ENCODE assay signal across 1 cellular context in the genomic region with DNA sequence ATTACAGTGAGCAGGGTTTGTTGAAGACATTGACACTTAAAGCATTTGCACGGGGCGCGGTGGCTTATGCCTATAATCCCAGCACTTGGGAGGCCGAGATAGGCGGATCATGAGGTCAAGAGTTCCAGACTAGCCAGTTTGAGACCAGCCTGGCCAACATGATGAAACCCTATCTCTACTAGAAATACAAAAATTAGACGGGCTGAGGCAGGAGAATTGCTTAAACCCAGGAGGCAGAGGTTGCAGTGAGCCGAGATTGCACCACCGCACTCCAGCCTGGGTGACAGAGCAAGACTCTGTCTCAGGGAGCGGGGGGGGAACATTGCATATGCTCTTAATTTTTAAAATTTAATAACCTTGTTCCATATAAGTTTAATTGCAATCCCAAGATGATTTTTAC.
A peak's percentile ranks its signal among the peaks of the same experiment; 100 is the strongest.
TF ChIP-seq lines count a peak whose summit lies in the region.

No MANE protein-coding gene starts in this region.

TF ChIP-seq in K562, 482 proteins besides CTCF, POLR2A, EP300 and RAD21 (continued from another document and continues in another):
- TF ChIP-seq, protein P1, sequence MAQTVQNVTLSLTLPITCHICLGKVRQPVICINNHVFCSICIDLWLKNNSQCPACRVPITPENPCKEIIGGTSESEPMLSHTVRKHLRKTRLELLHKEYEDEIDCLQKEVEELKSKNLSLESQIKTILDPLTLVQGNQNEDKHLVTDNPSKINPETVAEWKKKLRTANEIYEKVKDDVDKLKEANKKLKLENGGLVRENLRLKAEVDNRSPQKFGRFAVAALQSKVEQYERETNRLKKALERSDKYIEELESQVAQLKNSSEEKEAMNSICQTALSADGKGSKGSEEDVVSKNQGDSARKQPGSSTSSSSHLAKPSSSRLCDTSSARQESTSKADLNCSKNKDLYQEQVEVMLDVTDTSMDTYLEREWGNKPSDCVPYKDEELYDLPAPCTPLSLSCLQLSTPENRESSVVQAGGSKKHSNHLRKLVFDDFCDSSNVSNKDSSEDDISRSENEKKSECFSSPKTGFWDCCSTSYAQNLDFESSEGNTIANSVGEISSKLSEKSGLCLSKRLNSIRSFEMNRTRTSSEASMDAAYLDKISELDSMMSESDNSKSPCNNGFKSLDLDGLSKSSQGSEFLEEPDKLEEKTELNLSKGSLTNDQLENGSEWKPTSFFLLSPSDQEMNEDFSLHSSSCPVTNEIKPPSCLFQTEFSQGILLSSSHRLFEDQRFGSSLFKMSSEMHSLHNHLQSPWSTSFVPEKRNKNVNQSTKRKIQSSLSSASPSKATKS (CRISPR knock-in tag; IDR thresholded peaks at IDR 0.05) = no peak
- TF ChIP-seq JUNB (CRISPR knock-in tag; conservative IDR thresholded peaks at IDR 0.05) (no peak), DPF2 (IDR thresholded peaks at IDR 0.05) (peak; percentile 80), TAF9B (IDR thresholded peaks at IDR 0.05; ENCODE audit: partially characterized antibody) (no peak), PRPF4 (IDR thresholded peaks at IDR 0.05; ENCODE audit: insufficient read depth, low read depth, low read length, poor library complexity, severe bottlenecking) (no peak), TRIM24 (IDR thresholded peaks at IDR 0.05) (peak; percentile 63 to 79; a peak in 3 of 4 replicates), SMARCA5 (IDR thresholded peaks at IDR 0.05) (no peak), PHB2 (IDR thresholded peaks at IDR 0.05; ENCODE audit: low read depth) (peak; percentile 30; the same call in 1 of the 2 replicates), NCOR1 (IDR thresholded peaks at IDR 0.05) (peak; percentile 89), CTBP1 (IDR thresholded peaks at IDR 0.05; ENCODE audit: borderline replicate concordance) (no peak), BCL6 (CRISPR knock-in tag; IDR thresholded peaks at IDR 0.05) (no peak), DNMT1 (IDR thresholded peaks at IDR 0.05) (no peak), ZKSCAN3 (CRISPR knock-in tag; IDR thresholded peaks at IDR 0.05) (no peak), GTF2E2 (tag; IDR thresholded peaks at IDR 0.05) (no peak), YBX1 (IDR thresholded peaks at IDR 0.05) (no peak), NUFIP1 (IDR thresholded peaks at IDR 0.05; ENCODE audit: partially characterized antibody) (no peak), DACH1 (IDR thresholded peaks at IDR 0.05; ENCODE audit: partially characterized antibody) (no peak), SMARCC2 (IDR thresholded peaks at IDR 0.05; ENCODE audit: low read depth) (0 out of 2 replicates have a peak, but pooled peaks have one; percentile 24), BHLHE40 (IDR thresholded peaks at IDR 0.05; ENCODE audit: low read length) (peak; percentile 58; the same call in 1 of the 2 replicates), EGR1 (conservative IDR thresholded peaks at IDR 0.05) (no peak), RAD51 (IDR thresholded peaks at IDR 0.05; ENCODE audit: borderline replicate concordance, low read depth) (no peak), ZNF780A (CRISPR knock-in tag; IDR thresholded peaks at IDR 0.05) (no peak), ZNF324 (CRISPR knock-in tag; IDR thresholded peaks at IDR 0.05) (no peak), NELFE (IDR thresholded peaks at IDR 0.05; ENCODE audit: insufficient read depth, insufficient read length) (no peak), HMG20B (CRISPR knock-in tag; IDR thresholded peaks at IDR 0.05) (no peak), CAMTA2 (CRISPR knock-in tag; conservative IDR thresholded peaks at IDR 0.05) (no peak), ZNF644 (tag; IDR thresholded peaks at IDR 0.05; ENCODE audit: low read depth) (0 out of 2 replicates have a peak, but pooled peaks have one; percentile 39), HDAC3 (IDR thresholded peaks at IDR 0.05; ENCODE audit: borderline replicate concordance, partially characterized antibody) (peak; percentile 63), CBFA2T3 (IDR thresholded peaks at IDR 0.05) (peak; percentile 95), IRF2 (CRISPR knock-in tag; IDR thresholded peaks at IDR 0.05) (no peak), POLR2G (IDR thresholded peaks at IDR 0.05; ENCODE audit: low read depth, low read length) (no peak), HOXB6 (CRISPR knock-in tag; IDR thresholded peaks at IDR 0.05; ENCODE audit: borderline replicate concordance) (no peak), ZC3H11A (IDR thresholded peaks at IDR 0.05; ENCODE audit: low read depth, low read length) (no peak), SREBF1 (IDR thresholded peaks at IDR 0.05; ENCODE audit: borderline replicate concordance, low read depth, low read length) (no peak), ETV6 (IDR thresholded peaks at IDR 0.05; ENCODE audit: borderline replicate concordance in 1 of 2, low read depth in 2 of 2, low read length in 1 of 2) (no peak), ETV6 (CRISPR knock-in tag; IDR thresholded peaks at IDR 0.05; ENCODE audit: borderline replicate concordance) (no peak), RBM22 (IDR thresholded peaks at IDR 0.05; ENCODE audit: low read depth, low read length, poor library complexity, severe bottlenecking) (no peak), SMAD1 (IDR thresholded peaks at IDR 0.05; ENCODE audit: low read depth, low read length, partially characterized antibody) (no peak), SNRNP70 (optimal IDR thresholded peaks at IDR 0.05; ENCODE audit: low read depth, low read length) (no peak), BRD9 (IDR thresholded peaks at IDR 0.05; ENCODE audit: low read depth, partially characterized antibody) (no peak), ZNF316 (IDR thresholded peaks at IDR 0.05) (no peak), ZNF175 (CRISPR knock-in tag; IDR thresholded peaks at IDR 0.05; ENCODE audit: low read depth) (no peak), ELF4 (CRISPR knock-in tag; IDR thresholded peaks at IDR 0.05) (no peak; the same call in 1 of the 2 replicates), NCOA4 (IDR thresholded peaks at IDR 0.05; ENCODE audit: partially characterized antibody) (no peak), CHD1 (IDR thresholded peaks at IDR 0.05; ENCODE audit: low read length) (no peak), SIRT6 (IDR thresholded peaks at IDR 0.05; ENCODE audit: low read depth, low read length) (no peak), XRCC5 (IDR thresholded peaks at IDR 0.05; ENCODE audit: low read depth, low read length) (no peak), MTF1 (CRISPR knock-in tag; IDR thresholded peaks at IDR 0.05; ENCODE audit: borderline replicate concordance) (no peak), NFATC3 (IDR thresholded peaks at IDR 0.05) (no peak), SOX6 (IDR thresholded peaks at IDR 0.05) (0 out of 2 replicates have a peak, but pooled peaks have one; percentile 15)
- TF ChIP-seq, protein P2, sequence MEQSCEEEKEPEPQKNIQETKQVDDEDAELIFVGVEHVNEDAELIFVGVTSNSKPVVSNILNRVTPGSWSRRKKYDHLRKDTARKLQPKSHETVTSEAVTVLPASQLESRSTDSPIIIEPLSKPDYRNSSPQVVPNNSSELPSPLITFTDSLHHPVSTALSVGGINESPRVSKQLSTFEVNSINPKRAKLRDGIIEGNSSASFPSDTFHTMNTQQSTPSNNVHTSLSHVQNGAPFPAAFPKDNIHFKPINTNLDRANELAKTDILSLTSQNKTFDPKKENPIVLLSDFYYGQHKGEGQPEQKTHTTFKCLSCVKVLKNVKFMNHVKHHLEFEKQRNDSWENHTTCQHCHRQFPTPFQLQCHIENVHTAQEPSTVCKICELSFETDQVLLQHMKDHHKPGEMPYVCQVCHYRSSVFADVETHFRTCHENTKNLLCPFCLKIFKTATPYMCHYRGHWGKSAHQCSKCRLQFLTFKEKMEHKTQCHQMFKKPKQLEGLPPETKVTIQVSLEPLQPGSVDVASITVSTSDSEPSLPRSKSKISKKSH (CRISPR knock-in tag; IDR thresholded peaks at IDR 0.05) = no peak
- TF ChIP-seq, protein P3, sequence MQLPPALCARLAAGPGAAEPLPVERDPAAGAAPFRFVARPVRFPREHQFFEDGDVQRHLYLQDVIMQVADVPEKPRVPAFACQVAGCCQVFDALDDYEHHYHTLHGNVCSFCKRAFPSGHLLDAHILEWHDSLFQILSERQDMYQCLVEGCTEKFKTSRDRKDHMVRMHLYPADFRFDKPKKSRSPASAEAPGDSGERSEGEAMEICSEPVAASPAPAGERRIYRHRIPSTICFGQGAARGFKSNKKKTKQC (CRISPR knock-in tag; IDR thresholded peaks at IDR 0.05) = no peak
- TF ChIP-seq, protein P4, sequence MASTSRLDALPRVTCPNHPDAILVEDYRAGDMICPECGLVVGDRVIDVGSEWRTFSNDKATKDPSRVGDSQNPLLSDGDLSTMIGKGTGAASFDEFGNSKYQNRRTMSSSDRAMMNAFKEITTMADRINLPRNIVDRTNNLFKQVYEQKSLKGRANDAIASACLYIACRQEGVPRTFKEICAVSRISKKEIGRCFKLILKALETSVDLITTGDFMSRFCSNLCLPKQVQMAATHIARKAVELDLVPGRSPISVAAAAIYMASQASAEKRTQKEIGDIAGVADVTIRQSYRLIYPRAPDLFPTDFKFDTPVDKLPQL (IDR thresholded peaks at IDR 0.05; ENCODE audit: extremely low read depth, insufficient read length) = no peak
- TF ChIP-seq, protein P5, sequence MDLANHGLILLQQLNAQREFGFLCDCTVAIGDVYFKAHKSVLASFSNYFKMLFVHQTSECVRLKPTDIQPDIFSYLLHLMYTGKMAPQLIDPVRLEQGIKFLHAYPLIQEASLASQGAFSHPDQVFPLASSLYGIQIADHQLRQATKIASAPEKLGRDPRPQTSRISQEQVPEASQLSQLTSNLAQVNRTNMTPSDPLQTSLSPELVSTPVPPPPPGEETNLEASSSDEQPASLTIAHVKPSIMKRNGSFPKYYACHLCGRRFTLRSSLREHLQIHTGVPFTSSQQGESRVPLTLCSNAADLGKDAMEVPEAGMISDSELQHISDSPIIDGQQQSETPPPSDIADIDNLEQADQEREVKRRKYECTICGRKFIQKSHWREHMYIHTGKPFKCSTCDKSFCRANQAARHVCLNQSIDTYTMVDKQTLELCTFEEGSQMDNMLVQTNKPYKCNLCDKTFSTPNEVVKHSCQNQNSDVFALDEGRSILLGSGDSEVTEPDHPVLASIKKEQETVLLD (IDR thresholded peaks at IDR 0.05) = no peak
- TF ChIP-seq, protein P6, sequence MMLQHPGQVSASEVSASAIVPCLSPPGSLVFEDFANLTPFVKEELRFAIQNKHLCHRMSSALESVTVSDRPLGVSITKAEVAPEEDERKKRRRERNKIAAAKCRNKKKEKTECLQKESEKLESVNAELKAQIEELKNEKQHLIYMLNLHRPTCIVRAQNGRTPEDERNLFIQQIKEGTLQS (IDR thresholded peaks at IDR 0.05) = peak; percentile 74
- TF ChIP-seq, protein P6 (CRISPR knock-in tag; conservative IDR thresholded peaks at IDR 0.05) = no peak
- TF ChIP-seq, protein P7, sequence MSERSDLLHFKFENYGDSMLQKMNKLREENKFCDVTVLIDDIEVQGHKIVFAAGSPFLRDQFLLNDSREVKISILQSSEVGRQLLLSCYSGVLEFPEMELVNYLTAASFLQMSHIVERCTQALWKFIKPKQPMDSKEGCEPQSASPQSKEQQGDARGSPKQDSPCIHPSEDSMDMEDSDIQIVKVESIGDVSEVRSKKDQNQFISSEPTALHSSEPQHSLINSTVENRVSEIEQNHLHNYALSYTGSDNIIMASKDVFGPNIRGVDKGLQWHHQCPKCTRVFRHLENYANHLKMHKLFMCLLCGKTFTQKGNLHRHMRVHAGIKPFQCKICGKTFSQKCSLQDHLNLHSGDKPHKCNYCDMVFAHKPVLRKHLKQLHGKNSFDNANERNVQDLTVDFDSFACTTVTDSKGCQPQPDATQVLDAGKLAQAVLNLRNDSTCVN (CRISPR knock-in tag; IDR thresholded peaks at IDR 0.05) = 0 out of 2 replicates have a peak, but pooled peaks have one; percentile 32
- TF ChIP-seq, protein P8, sequence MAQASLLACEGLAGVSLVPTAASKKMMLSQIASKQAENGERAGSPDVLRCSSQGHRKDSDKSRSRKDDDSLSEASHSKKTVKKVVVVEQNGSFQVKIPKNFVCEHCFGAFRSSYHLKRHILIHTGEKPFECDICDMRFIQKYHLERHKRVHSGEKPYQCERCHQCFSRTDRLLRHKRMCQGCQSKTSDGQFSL (CRISPR knock-in tag; IDR thresholded peaks at IDR 0.05) = peak; percentile 60; the same call in 1 of the 2 replicates
- TF ChIP-seq, protein P8 (tag; IDR thresholded peaks at IDR 0.05) = peak in 1 of 2 experiments; percentile 46; a peak in 1 of 4 replicates
- TF ChIP-seq, protein P9, sequence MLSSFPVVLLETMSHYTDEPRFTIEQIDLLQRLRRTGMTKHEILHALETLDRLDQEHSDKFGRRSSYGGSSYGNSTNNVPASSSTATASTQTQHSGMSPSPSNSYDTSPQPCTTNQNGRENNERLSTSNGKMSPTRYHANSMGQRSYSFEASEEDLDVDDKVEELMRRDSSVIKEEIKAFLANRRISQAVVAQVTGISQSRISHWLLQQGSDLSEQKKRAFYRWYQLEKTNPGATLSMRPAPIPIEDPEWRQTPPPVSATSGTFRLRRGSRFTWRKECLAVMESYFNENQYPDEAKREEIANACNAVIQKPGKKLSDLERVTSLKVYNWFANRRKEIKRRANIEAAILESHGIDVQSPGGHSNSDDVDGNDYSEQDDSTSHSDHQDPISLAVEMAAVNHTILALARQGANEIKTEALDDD (IDR thresholded peaks at IDR 0.05) = peak; percentile 82; the same call in 1 of the 2 replicates
- TF ChIP-seq, protein P10, sequence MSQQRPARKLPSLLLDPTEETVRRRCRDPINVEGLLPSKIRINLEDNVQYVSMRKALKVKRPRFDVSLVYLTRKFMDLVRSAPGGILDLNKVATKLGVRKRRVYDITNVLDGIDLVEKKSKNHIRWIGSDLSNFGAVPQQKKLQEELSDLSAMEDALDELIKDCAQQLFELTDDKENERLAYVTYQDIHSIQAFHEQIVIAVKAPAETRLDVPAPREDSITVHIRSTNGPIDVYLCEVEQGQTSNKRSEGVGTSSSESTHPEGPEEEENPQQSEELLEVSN (IDR thresholded peaks at IDR 0.05; ENCODE audit: borderline replicate concordance in 1 of 2, extremely low read depth in 1 of 2, insufficient read depth in 1 of 2, insufficient read length in 1 of 2, low read depth in 1 of 2, low read length in 1 of 2, poor library complexity in 1 of 2, severe bottlenecking in 1 of 2) = no peak
- TF ChIP-seq, protein P11, sequence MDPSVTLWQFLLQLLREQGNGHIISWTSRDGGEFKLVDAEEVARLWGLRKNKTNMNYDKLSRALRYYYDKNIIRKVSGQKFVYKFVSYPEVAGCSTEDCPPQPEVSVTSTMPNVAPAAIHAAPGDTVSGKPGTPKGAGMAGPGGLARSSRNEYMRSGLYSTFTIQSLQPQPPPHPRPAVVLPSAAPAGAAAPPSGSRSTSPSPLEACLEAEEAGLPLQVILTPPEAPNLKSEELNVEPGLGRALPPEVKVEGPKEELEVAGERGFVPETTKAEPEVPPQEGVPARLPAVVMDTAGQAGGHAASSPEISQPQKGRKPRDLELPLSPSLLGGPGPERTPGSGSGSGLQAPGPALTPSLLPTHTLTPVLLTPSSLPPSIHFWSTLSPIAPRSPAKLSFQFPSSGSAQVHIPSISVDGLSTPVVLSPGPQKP (CRISPR knock-in tag; IDR thresholded peaks at IDR 0.05) = no peak
